1 cellular context compared by ENCODE assay signal in genomic region chr18:4276983-4277585, GRCh38.
TF ChIP-seq lines count a peak whose summit lies in the region.

No MANE protein-coding gene starts in this region.

TF ChIP-seq in WTC11, 78 proteins besides CTCF, POLR2A, EP300 and RAD21 (continued from another document):
- no peak for TF ChIP-seq ZNF532 (CRISPR knock-in tag; IDR thresholded peaks at IDR 0.05; ENCODE audit: borderline replicate concordance)
- TF ChIP-seq, protein P1, sequence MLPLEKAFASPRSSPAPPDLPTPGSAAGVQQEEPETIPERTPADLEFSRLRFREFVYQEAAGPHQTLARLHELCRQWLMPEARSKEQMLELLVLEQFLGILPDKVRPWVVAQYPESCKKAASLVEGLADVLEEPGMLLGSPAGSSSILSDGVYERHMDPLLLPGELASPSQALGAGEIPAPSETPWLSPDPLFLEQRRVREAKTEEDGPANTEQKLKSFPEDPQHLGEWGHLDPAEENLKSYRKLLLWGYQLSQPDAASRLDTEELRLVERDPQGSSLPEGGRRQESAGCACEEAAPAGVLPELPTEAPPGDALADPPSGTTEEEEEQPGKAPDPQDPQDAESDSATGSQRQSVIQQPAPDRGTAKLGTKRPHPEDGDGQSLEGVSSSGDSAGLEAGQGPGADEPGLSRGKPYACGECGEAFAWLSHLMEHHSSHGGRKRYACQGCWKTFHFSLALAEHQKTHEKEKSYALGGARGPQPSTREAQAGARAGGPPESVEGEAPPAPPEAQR (CRISPR knock-in tag; IDR thresholded peaks at IDR 0.05), result no peak
